ENCODE assay signal across 34 cellular contexts in genomic region chr15:24948495-24948894, GRCh38.
"Had no signal": no experiment of that assay in that cellular context is flagged by ENCODE, and none has a peak within 500 bp of the region (broad histone marks: within the 10 kb centered on the region; RNA-seq: fewer than 3 reads in every experiment).

No MANE protein-coding gene starts in this region.

- H3K4me3 ChIP-seq: MG63 had no signal

- H3K9me3 ChIP-seq: MG63 had no signal

- DNase-seq: Karpas-422, Kasumi-1, MG63, MM.1S, MV-4-11, NCI-H1048, NCI-H1092, NCI-H1092 treated with DMSO at 0.1 percent for 48 hours, NCI-H1105, NCI-H1105 treated with DMSO at 0.1 percent for 48 hours, NCI-H1417, NCI-H1417 treated with DMSO at 0.1 percent for 48 hours, NCI-H1436, NCI-H1436 treated with DMSO at 0.1 percent for 48 hours, NCI-H146, NCI-H1694, NCI-H1694 treated with DMSO at 0.1 percent for 48 hours, NCI-H187, NCI-H187 treated with DMSO at 0.1 percent for 48 hours, NCI-H1930, NCI-H2029, NCI-H2029 treated with DMSO at 0.1 percent for 48 hours, NCI-H2081, NCI-H2081 treated with DMSO at 0.1 percent for 48 hours, NCI-H2107, NCI-H2171, NCI-H2171 treated with DMSO at 0.1 percent for 48 hours, NCI-H2227 treated with DMSO at 0.1 percent for 48 hours, NCI-H226, NCI-H345, NCI-H446, NCI-H446 treated with DMSO at 0.1 percent for 48 hours, NCI-H510A, NCI-H510A treated with DMSO at 0.1 percent for 48 hours had no signal

- H3K27me3 ChIP-seq: MG63 had no signal

- H3K36me3 ChIP-seq: MG63 had no signal
